ENCODE assay signal across 8 cellular contexts in the genomic region with DNA sequence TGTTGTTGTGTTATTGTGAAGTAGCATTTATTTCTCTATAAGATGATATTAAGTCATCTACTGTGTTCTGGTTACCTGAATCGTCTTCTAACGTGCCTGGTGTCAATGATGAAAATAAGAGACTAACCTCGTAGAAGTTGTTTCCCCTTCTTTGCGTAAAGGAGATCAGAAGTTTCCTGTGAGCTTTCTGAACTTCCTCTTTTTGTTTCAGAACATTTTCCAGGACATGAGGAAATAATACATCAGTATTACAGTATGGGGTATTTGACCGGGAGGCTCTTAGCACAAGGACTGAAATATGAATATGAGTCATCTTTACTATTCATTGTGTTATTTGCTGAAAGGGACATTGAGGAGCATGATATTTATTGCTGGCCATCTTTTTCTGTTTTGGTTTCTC. TPM values are rescaled to one million over a fixed set of nuclear protein-coding genes. Genes with fewer than 3 reads are reported as not detected.
DNase-seq lines count a peak whose midpoint lies in the region; ATAC-seq, FAIRE-seq and TF ChIP-seq lines count a peak whose summit lies in the region.

No MANE protein-coding gene starts in this region.

- peaks cover 3% of the 10 kb centered on the region for H3K9me1 ChIP-seq in endothelial cell of umbilical vein (replicated peaks; ENCODE audit: control insufficient read depth, extremely low read depth, insufficient read depth, low read length)

- intact Hi-C loops in endothelial cell of umbilical vein (cut with micrococcal nuclease) = loop anchor here (2.0 to 10.0 kb wide), 2 partner anchors 85 to 189 kb away; no protein-coding TSS in a partner anchor

- TF ChIP-seq POLR2A in endothelial cell of umbilical vein (IDR thresholded peaks at IDR 0.05; ENCODE audit: low read depth, low read length) = no peak

- peak overlapping the region; percentile 89 for H3K4me2 ChIP-seq in endothelial cell of umbilical vein (ENCODE audit: insufficient read depth, low read length)

- H3K9ac ChIP-seq in endothelial cell of umbilical vein (replicated peaks; ENCODE audit: extremely low read depth, insufficient read depth, low read length) (peak overlapping the region; percentile 84), skeletal muscle tissue (ENCODE audit: low read depth in 1 of 3, low read length in 3 of 3) (no peak overlapping the region)

- dilution Hi-C loops in endothelial cell of umbilical vein (cut with MboI; ENCODE audit: extremely low pct_ligation_motif_present, low sequenced_read_pairs) = no loop called here

- peak; percentile 33 for ATAC-seq in GM21390 (IDR thresholded peaks at IDR 0.05; ENCODE audit: unreplicated experiment)

- no TSS peak for BruUV-seq in endothelial cell of umbilical vein (replicated peaks; lab: Mats Ljungman, UMichigan)

- H3K79me2 ChIP-seq in endothelial cell of umbilical vein (ENCODE audit: control insufficient read depth, insufficient read depth, low read length) = peaks cover 45% of the 10 kb centered on the region

- H3K36me3 ChIP-seq in endothelial cell of umbilical vein (ENCODE audit: control insufficient read depth in 2 of 2, extremely low read depth in 1 of 2, insufficient read depth in 2 of 2, low read length in 2 of 2) (no peaks in the 10 kb centered on the region), skeletal muscle tissue (ENCODE audit: control insufficient read depth in 3 of 3, insufficient read depth in 3 of 3, low read length in 3 of 3) (no peaks in the 10 kb centered on the region)

- no peaks in the 10 kb centered on the region for H4K20me1 ChIP-seq in endothelial cell of umbilical vein (replicated peaks; ENCODE audit: control insufficient read depth, extremely low read depth, insufficient read depth, low read length)

- peak; percentile 97 to 98 for DNase-seq in Kasumi-1 (lab: John Stamatoyannopoulos, UW)
- DNase-seq in endothelial cell of umbilical vein (ENCODE audit: low read depth, low spot score) = peak; percentile 87
- no peak for DNase-seq in dedifferentiated amniotic fluid mesenchymal stem cell (ENCODE audit: extremely low spot score)
- DNase-seq in activated CD4-positive, CD25-positive, alpha-beta regulatory T cell (lab: John Stamatoyannopoulos, UW) = no peak
- no peak for DNase-seq in GM19240 (ENCODE audit: insufficient read length, low spot score)
- no peak for DNase-seq in AG08395 (ENCODE audit: low spot score)

- H2AFZ ChIP-seq in endothelial cell of umbilical vein (ENCODE audit: low read depth, low read length) = peak overlapping the region; percentile 17

- H3K27ac ChIP-seq in endothelial cell of umbilical vein (ENCODE audit: insufficient read depth, low read depth, low read length) (peak overlapping the region; percentile 75), skeletal muscle tissue (ENCODE audit: low read depth, low read length) (peak overlapping the region; percentile 67)

- H3K27me3 ChIP-seq in endothelial cell of umbilical vein (ENCODE audit: control insufficient read depth in 2 of 2, insufficient read depth in 2 of 2, low read length in 2 of 2) (no peaks in the 10 kb centered on the region), skeletal muscle tissue (ENCODE audit: control insufficient read depth in 3 of 3, insufficient read depth in 3 of 3, low read length in 3 of 3) (no peaks in the 10 kb centered on the region)

- no peak for TF ChIP-seq CTCF in endothelial cell of umbilical vein (IDR thresholded peaks at IDR 0.05; ENCODE audit: extremely low read depth in 1 of 2, insufficient read depth in 1 of 2, low read depth in 1 of 2, low read length in 2 of 2)

- peak; percentile 81 for FAIRE-seq in endothelial cell of umbilical vein (lab: Jason Lieb, UNC)

- CTCF ChIA-PET in endothelial cell of umbilical vein (lab: Charles Lee) = interaction anchor here (1.0 to 1.9 kb wide), 3 partner anchors 13 to 79 kb away, joined by 3 to 10 read pairs (median 7); no protein-coding TSS in a partner anchor

- no peaks in the 10 kb centered on the region for H3K9me3 ChIP-seq in endothelial cell of umbilical vein (replicated peaks; ENCODE audit: control insufficient read depth, insufficient read depth, low read length)
- H3K9me3 ChIP-seq in skeletal muscle tissue (ENCODE audit: control insufficient read depth in 3 of 3, low read length in 3 of 3) = no peaks in the 10 kb centered on the region

- H3K4me1 ChIP-seq in endothelial cell of umbilical vein (ENCODE audit: control insufficient read depth, extremely low read depth, insufficient read depth, low read length) (peaks cover 26% of the 10 kb centered on the region), skeletal muscle tissue (ENCODE audit: control insufficient read depth in 3 of 3, insufficient read depth in 3 of 3, low read length in 3 of 3) (peaks cover 4 to 10% (median 8%) of the 10 kb centered on the region in 3 donors)

- POLR2A ChIA-PET in endothelial cell of umbilical vein (lab: Charles Lee) = no interaction called here

- peak overlapping the region in 2 of 3 experiments; percentile 88 to 98 for H3K4me3 ChIP-seq in endothelial cell of umbilical vein (replicated peaks in 1 of 3; ENCODE audit: insufficient read depth in 1 of 3, low read depth in 1 of 3, low read length in 3 of 3)
- peak overlapping the region in 1 of 3 donors; percentile 4 for H3K4me3 ChIP-seq in skeletal muscle tissue (ENCODE audit: low read length in 3 of 3)

TF ChIP-seq in endothelial cell of umbilical vein, 7 proteins besides CTCF, POLR2A, EP300 and RAD21:
- TF ChIP-seq EZH2 (IDR thresholded peaks at IDR 0.05; ENCODE audit: borderline replicate concordance, low read depth, low read length, severe bottlenecking) (no peak), FOS (IDR thresholded peaks at IDR 0.05; ENCODE audit: borderline replicate concordance, insufficient read depth, low read length) (peak; percentile 81), POLR2AphosphoS5 (IDR thresholded peaks at IDR 0.05; ENCODE audit: insufficient read depth, low read depth, low read length) (no peak), GATA2 (IDR thresholded peaks at IDR 0.05; ENCODE audit: insufficient read depth, insufficient read length, low read depth, low read length) (no peak), MYC (IDR thresholded peaks at IDR 0.05; ENCODE audit: low read depth, low read length) (no peak), JUN (IDR thresholded peaks at IDR 0.05; ENCODE audit: borderline replicate concordance, insufficient read depth, insufficient read length, low read depth) (peak; percentile 97)
- TF ChIP-seq, protein P1, sequence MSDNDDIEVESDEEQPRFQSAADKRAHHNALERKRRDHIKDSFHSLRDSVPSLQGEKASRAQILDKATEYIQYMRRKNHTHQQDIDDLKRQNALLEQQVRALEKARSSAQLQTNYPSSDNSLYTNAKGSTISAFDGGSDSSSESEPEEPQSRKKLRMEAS (IDR thresholded peaks at IDR 0.05; ENCODE audit: insufficient read depth, insufficient read length) = no peak

RNA-seq across cellular contexts. Expression of gene ST6GALNAC3, which starts 1.3 kb away (rescaled TPM):
- 44.0 and 48.3 TPM in 2 replicates for total RNA-seq in endothelial cell of umbilical vein
- polyA plus RNA-seq in endothelial cell of umbilical vein = 6.6 and 7.6 TPM in 2 replicates
- polyA plus RNA-seq in endothelial cell of umbilical vein (2011; cell fraction: cytosol; rRNA removed) = 10.8 and 12.3 TPM in 2 replicates
- 14.1 and 15.5 TPM in 2 replicates for polyA plus RNA-seq in endothelial cell of umbilical vein (2011; cell fraction: nucleus; rRNA removed)
- 17.2 and 30.4 TPM in 2 replicates for polyA plus RNA-seq in endothelial cell of umbilical vein (2012)
- polyA minus RNA-seq in endothelial cell of umbilical vein = 48.5 and 63.2 TPM in 2 replicates
- polyA minus RNA-seq in endothelial cell of umbilical vein (2011; cell fraction: cytosol; rRNA and poly(A)+ RNA removed) = not detected
- 58.2 and 103 TPM in 2 replicates for polyA minus RNA-seq in endothelial cell of umbilical vein (2011; cell fraction: nucleus; rRNA and poly(A)+ RNA removed)
- 3.7 TPM for total RNA-seq in skeletal muscle tissue

Comparison
In these comparisons a context has a peak if more than half of its experiments do, and no peak if none do; other contexts are left out.
1. DNase-seq: peak in Kasumi-1 (2 of 2) and endothelial cell of umbilical vein (single experiment); none in dedifferentiated amniotic fluid mesenchymal stem cell (single experiment), activated CD4-positive, CD25-positive, alpha-beta regulatory T cell (0 of 4), GM19240 (single experiment) and AG08395 (single experiment).